1 cellular context compared by ENCODE assay signal in genomic region chr6:98044168-98044567, GRCh38.
TF ChIP-seq lines count a peak whose summit lies in the region.

No MANE protein-coding gene starts in this region.

TF ChIP-seq in H1, 55 proteins besides CTCF, POLR2A, EP300 and RAD21 (continued from another document):
- TF ChIP-seq CHD7 (IDR thresholded peaks at IDR 0.05; ENCODE audit: insufficient replicate concordance, low read length) = no peak
- TF ChIP-seq SP2 (IDR thresholded peaks at IDR 0.05; ENCODE audit: low read length) = no peak
- TF ChIP-seq ASH2L (IDR thresholded peaks at IDR 0.05; ENCODE audit: low read length) = no peak
- no peak for TF ChIP-seq SRF (IDR thresholded peaks at IDR 0.05; ENCODE audit: low read depth, low read length)
- TF ChIP-seq ZNF274 (IDR thresholded peaks at IDR 0.05; ENCODE audit: borderline replicate concordance, extremely low read depth, low read length) = no peak
- TF ChIP-seq GABPA (IDR thresholded peaks at IDR 0.05; ENCODE audit: borderline replicate concordance, insufficient read depth, low read length) = no peak
- TF ChIP-seq TCF12 (IDR thresholded peaks at IDR 0.05; ENCODE audit: low read depth, low read length) = no peak
- TF ChIP-seq GTF2F1 (IDR thresholded peaks at IDR 0.05; ENCODE audit: borderline replicate concordance, low read depth, low read length) = no peak
- no peak for TF ChIP-seq USF2 (IDR thresholded peaks at IDR 0.05; ENCODE audit: low read length)
- no peak for TF ChIP-seq CREB1 (IDR thresholded peaks at IDR 0.05)
- TF ChIP-seq HDAC6 (IDR thresholded peaks at IDR 0.05; ENCODE audit: low read depth, low read length) = no peak
- no peak for TF ChIP-seq CHD2 (IDR thresholded peaks at IDR 0.05; ENCODE audit: low read length)
- TF ChIP-seq TEAD4 (IDR thresholded peaks at IDR 0.05; ENCODE audit: low read depth, low read length) = no peak
- TF ChIP-seq BRCA1 (IDR thresholded peaks at IDR 0.05; ENCODE audit: low read depth, low read length) = no peak
- no peak for TF ChIP-seq RBBP5 (IDR thresholded peaks at IDR 0.05; ENCODE audit: borderline replicate concordance, low read depth, low read length)
- TF ChIP-seq SIRT6 (IDR thresholded peaks at IDR 0.05; ENCODE audit: low read length) = no peak
- no peak for TF ChIP-seq EZH2 (IDR thresholded peaks at IDR 0.05; ENCODE audit: low read depth, low read length, severe bottlenecking)
